In genomic region chr1:58721247-58721820, GRCh38 we compare ENCODE assay signal across 1 cellular context.
TF ChIP-seq lines count a peak whose summit lies in the region.

No MANE protein-coding gene starts in this region.

TF ChIP-seq in H1, 55 proteins besides CTCF, POLR2A, EP300 and RAD21:
- TF ChIP-seq CHD7 (IDR thresholded peaks at IDR 0.05; ENCODE audit: insufficient replicate concordance, low read length) (no peak), KDM4A (IDR thresholded peaks at IDR 0.05; ENCODE audit: low read depth, low read length, severe bottlenecking) (no peak), SAP30 (IDR thresholded peaks at IDR 0.05; ENCODE audit: insufficient read depth, insufficient replicate concordance, low read length) (no peak), CEBPB (IDR thresholded peaks at IDR 0.05; ENCODE audit: low read depth, low read length) (no peak), EZH2 (IDR thresholded peaks at IDR 0.05; ENCODE audit: low read depth, low read length, severe bottlenecking) (no peak)
